30 cellular contexts compared by ENCODE assay signal in the genomic region with DNA sequence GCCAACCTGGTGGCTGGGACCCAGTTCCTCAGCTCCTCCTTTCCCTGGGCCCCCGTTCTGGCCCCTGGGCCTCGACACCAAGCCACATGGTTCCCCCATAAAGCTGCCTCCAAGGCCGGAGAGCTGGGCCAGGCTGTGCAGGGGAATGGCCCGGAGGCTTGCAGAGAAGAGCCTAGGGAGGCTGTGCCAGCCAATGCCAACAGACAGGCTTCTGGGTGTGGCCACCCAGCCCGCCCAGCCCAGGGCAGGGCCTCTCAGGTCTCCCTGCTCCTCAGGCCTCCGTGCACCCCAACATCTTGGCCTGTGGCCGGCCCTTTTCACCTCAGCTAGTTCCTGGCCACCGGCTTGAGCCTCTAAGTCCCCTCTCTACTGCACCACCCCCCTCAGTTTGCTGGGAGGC. TPM values are rescaled to one million over a fixed set of nuclear protein-coding genes. Genes with fewer than 3 reads are reported as not detected.
"Had no signal": no experiment of that assay in that cellular context is flagged by ENCODE, and none has a peak within 500 bp of the region (broad histone marks: within the 10 kb centered on the region; RNA-seq: fewer than 3 reads in every experiment).

No MANE protein-coding gene starts in this region.

- H3K79me2 ChIP-seq: parathyroid adenoma had no signal

- H3K27me3 ChIP-seq: adrenal gland, cardiac muscle cell, colonic mucosa, gastrocnemius medialis, suprapubic skin, tibial nerve had no signal

- H3K27ac ChIP-seq: adrenal gland, cardiac muscle cell, colonic mucosa, epithelial cell of prostate, parathyroid adenoma, psoas muscle, suprapubic skin, tibial nerve had no signal

- DNase-seq: activated CD4-positive, alpha-beta T cell treated with anti-CD3 and anti-CD28 coated beads for 4 hours; activated CD4-positive, alpha-beta T cell treated with anti-CD3 and anti-CD28 coated beads, Interleukin-2, amount 50 U/mL, for 48 hours; activated CD8-positive, alpha-beta memory T cell treated with anti-CD3 and anti-CD28 coated beads for 24 hours; activated effector memory CD4-positive, alpha-beta T cell treated with anti-CD3 and anti-CD28 coated beads, Interleukin-2, amount 50 U/mL, for 16 hours; activated naive CD4-positive, alpha-beta T cell treated with anti-CD3 and anti-CD28 coated beads for 36 hours; activated naive CD8-positive, alpha-beta T cell treated with anti-CD3 and anti-CD28 coated beads for 36 hours; aorta; cerebellar nuclear complex; colonic mucosa; effector CD8-positive, alpha-beta T cell; gastrocnemius medialis; glutamatergic neuron; kidney; naive B cell; psoas muscle; stimulated activated CD4-positive, alpha-beta T cell treated with anti-CD3 and anti-CD28 coated beads, Interleukin-15, amount 100 ng/mL, for 24 hours; stimulated activated CD4-positive, alpha-beta T cell treated with anti-CD3 and anti-CD28 coated beads, Interleukin-2, amount 100 ng/mL, for 24 hours; stimulated activated naive B cell treated with anti-CD40 and anti-IgM and Interleukin-4, amounts not matched to agents 10 μg/mL and 1 μg/mL and 100 μg/mL, for 72 hours; T-helper 1 cell had no signal

- FAIRE-seq: endometrium, kidney had no signal

- H2AFZ ChIP-seq: parathyroid adenoma had no signal

- H3K4me1 ChIP-seq: colonic mucosa, parathyroid adenoma had no signal

- H3K4me3 ChIP-seq: adrenal gland, cardiac muscle cell, colonic mucosa, gastrocnemius medialis, lung, psoas muscle, suprapubic skin, tibial nerve had no signal

- H3K9ac ChIP-seq: parathyroid adenoma had no signal

- ATAC-seq: gastrocnemius medialis; psoas muscle; stimulated activated naive B cell treated with anti-CD40 and anti-IgM and Interleukin-4, amounts not matched to agents 10 μg/mL and 1 μg/mL and 100 μg/mL, for 72 hours had no signal

- H3K9me3 ChIP-seq: adrenal gland, colonic mucosa, gastrocnemius medialis, psoas muscle, suprapubic skin, tibial nerve had no signal

- H3K36me3 ChIP-seq: adrenal gland, cardiac muscle cell, colonic mucosa, gastrocnemius medialis, suprapubic skin, tibial nerve had no signal

RNA-seq across cellular contexts. Expression of a gene that starts 17.4 kb away (rescaled TPM):
- total RNA-seq: activated naive CD8-positive, alpha-beta T cell treated with anti-CD3 and anti-CD28 coated beads for 36 hours; activated T-helper 1 cell treated with anti-CD3 and anti-CD28 coated beads, Interleukin-12 subunit alpha, Interleukin-12 subunit beta, Interleukin-2, Interleukin-4 antibody, amounts not matched to agents 30 ng/mL and 10 ng/mL and 1 ng/mL, durations not matched to agents 14 hours and 24 hours and 36 hours; dermis microvascular lymphatic vessel endothelial cell; gastrocnemius medialis; mesenteric fat pad; suprapubic skin had no signal
- polyA plus RNA-seq: aorta had no signal
